ENCODE assay signal across 1 cellular context in the genomic region with DNA sequence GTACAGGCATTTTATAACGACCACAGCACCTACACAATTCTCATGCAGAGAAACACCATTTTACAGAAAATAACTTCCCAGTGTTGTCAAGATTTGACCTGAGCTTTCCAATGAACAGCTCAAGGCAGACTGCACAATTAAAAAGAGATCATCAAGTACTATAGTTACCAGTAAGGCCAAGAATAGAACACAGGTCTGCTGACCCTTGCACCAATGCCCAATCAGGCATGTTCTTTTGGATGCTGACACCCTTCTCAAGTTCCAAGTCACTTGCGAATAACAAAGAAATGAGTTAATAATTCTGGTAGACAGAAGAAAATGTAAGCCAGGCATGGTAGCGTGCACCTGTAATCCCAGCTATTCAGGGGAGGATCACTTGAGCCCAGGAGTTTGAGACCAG.
TF ChIP-seq lines count a peak whose summit lies in the region.

No MANE protein-coding gene starts in this region.

TF ChIP-seq in GM12878, 131 proteins besides CTCF, POLR2A, EP300 and RAD21 (continued from another document):
- TF ChIP-seq, protein P1, sequence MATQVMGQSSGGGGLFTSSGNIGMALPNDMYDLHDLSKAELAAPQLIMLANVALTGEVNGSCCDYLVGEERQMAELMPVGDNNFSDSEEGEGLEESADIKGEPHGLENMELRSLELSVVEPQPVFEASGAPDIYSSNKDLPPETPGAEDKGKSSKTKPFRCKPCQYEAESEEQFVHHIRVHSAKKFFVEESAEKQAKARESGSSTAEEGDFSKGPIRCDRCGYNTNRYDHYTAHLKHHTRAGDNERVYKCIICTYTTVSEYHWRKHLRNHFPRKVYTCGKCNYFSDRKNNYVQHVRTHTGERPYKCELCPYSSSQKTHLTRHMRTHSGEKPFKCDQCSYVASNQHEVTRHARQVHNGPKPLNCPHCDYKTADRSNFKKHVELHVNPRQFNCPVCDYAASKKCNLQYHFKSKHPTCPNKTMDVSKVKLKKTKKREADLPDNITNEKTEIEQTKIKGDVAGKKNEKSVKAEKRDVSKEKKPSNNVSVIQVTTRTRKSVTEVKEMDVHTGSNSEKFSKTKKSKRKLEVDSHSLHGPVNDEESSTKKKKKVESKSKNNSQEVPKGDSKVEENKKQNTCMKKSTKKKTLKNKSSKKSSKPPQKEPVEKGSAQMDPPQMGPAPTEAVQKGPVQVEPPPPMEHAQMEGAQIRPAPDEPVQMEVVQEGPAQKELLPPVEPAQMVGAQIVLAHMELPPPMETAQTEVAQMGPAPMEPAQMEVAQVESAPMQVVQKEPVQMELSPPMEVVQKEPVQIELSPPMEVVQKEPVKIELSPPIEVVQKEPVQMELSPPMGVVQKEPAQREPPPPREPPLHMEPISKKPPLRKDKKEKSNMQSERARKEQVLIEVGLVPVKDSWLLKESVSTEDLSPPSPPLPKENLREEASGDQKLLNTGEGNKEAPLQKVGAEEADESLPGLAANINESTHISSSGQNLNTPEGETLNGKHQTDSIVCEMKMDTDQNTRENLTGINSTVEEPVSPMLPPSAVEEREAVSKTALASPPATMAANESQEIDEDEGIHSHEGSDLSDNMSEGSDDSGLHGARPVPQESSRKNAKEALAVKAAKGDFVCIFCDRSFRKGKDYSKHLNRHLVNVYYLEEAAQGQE (IDR thresholded peaks at IDR 0.05; ENCODE audit: low read depth, low read length): no peak
- TF ChIP-seq, protein P2, sequence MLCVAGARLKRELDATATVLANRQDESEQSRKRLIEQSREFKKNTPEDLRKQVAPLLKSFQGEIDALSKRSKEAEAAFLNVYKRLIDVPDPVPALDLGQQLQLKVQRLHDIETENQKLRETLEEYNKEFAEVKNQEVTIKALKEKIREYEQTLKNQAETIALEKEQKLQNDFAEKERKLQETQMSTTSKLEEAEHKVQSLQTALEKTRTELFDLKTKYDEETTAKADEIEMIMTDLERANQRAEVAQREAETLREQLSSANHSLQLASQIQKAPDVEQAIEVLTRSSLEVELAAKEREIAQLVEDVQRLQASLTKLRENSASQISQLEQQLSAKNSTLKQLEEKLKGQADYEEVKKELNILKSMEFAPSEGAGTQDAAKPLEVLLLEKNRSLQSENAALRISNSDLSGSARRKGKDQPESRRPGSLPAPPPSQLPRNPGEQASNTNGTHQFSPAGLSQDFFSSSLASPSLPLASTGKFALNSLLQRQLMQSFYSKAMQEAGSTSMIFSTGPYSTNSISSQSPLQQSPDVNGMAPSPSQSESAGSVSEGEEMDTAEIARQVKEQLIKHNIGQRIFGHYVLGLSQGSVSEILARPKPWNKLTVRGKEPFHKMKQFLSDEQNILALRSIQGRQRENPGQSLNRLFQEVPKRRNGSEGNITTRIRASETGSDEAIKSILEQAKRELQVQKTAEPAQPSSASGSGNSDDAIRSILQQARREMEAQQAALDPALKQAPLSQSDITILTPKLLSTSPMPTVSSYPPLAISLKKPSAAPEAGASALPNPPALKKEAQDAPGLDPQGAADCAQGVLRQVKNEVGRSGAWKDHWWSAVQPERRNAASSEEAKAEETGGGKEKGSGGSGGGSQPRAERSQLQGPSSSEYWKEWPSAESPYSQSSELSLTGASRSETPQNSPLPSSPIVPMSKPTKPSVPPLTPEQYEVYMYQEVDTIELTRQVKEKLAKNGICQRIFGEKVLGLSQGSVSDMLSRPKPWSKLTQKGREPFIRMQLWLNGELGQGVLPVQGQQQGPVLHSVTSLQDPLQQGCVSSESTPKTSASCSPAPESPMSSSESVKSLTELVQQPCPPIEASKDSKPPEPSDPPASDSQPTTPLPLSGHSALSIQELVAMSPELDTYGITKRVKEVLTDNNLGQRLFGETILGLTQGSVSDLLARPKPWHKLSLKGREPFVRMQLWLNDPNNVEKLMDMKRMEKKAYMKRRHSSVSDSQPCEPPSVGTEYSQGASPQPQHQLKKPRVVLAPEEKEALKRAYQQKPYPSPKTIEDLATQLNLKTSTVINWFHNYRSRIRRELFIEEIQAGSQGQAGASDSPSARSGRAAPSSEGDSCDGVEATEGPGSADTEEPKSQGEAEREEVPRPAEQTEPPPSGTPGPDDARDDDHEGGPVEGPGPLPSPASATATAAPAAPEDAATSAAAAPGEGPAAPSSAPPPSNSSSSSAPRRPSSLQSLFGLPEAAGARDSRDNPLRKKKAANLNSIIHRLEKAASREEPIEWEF (IDR thresholded peaks at IDR 0.05; ENCODE audit: insufficient replicate concordance, low read depth, low read length): no peak
- TF ChIP-seq, protein P3, sequence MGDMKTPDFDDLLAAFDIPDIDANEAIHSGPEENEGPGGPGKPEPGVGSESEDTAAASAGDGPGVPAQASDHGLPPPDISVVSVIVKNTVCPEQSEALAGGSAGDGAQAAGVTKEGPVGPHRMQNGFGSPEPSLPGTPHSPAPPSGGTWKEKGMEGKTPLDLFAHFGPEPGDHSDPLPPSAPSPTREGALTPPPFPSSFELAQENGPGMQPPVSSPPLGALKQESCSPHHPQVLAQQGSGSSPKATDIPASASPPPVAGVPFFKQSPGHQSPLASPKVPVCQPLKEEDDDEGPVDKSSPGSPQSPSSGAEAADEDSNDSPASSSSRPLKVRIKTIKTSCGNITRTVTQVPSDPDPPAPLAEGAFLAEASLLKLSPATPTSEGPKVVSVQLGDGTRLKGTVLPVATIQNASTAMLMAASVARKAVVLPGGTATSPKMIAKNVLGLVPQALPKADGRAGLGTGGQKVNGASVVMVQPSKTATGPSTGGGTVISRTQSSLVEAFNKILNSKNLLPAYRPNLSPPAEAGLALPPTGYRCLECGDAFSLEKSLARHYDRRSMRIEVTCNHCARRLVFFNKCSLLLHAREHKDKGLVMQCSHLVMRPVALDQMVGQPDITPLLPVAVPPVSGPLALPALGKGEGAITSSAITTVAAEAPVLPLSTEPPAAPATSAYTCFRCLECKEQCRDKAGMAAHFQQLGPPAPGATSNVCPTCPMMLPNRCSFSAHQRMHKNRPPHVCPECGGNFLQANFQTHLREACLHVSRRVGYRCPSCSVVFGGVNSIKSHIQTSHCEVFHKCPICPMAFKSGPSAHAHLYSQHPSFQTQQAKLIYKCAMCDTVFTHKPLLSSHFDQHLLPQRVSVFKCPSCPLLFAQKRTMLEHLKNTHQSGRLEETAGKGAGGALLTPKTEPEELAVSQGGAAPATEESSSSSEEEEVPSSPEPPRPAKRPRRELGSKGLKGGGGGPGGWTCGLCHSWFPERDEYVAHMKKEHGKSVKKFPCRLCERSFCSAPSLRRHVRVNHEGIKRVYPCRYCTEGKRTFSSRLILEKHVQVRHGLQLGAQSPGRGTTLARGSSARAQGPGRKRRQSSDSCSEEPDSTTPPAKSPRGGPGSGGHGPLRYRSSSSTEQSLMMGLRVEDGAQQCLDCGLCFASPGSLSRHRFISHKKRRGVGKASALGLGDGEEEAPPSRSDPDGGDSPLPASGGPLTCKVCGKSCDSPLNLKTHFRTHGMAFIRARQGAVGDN (IDR thresholded peaks at IDR 0.05): no peak
- TF ChIP-seq MYB (IDR thresholded peaks at IDR 0.05; ENCODE audit: borderline replicate concordance, low read depth, low read length) (no peak), HCFC1 (IDR thresholded peaks at IDR 0.05; ENCODE audit: low read length) (no peak), IKZF2 (IDR thresholded peaks at IDR 0.05) (no peak), CHD2 (IDR thresholded peaks at IDR 0.05; ENCODE audit: borderline replicate concordance, low read depth, low read length) (no peak), TAF1 (IDR thresholded peaks at IDR 0.05; ENCODE audit: borderline replicate concordance, low read depth, low read length) (no peak), MYC (IDR thresholded peaks at IDR 0.05; ENCODE audit: insufficient read depth, insufficient read length, insufficient replicate concordance, low read length, severe bottlenecking) (no peak)
